Comparison of ENCODE assay signal across 3 cellular contexts in the genomic region with DNA sequence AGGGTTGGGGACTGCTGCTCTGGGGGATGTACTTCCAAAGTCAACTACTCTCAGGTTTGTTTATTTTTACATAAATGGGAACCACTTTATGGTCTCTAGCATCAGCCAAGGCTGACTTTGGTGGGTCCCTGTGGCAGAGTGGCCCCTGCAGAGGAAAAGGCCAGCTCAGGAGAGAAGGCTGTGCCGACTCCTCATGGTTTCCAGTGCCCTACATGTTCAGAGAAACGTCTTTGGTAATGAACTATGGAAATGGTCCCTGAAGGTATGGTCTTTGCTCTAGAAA.
A peak's percentile ranks its signal among the peaks of the same experiment; 100 is the strongest.
TF ChIP-seq lines count a peak whose summit lies in the region.

No MANE protein-coding gene starts in this region.

TF ChIP-seq in GM23338, 12 proteins besides CTCF, POLR2A, EP300 and RAD21 (continues in another document):
- TF ChIP-seq EZH2phosphoT487 (IDR thresholded peaks at IDR 0.05; ENCODE audit: unreplicated experiment) (no peak), ZNF114 (CRISPR knock-in tag; IDR thresholded peaks at IDR 0.05) (no peak), POLR2AphosphoS5 (IDR thresholded peaks at IDR 0.05; ENCODE audit: low read depth) (no peak; the same call in 1 of the 2 replicates), ZNF462 (CRISPR knock-in tag; IDR thresholded peaks at IDR 0.05) (no peak)

TF ChIP-seq in WTC11, 78 proteins besides CTCF, POLR2A, EP300 and RAD21:
- TF ChIP-seq, protein P1, sequence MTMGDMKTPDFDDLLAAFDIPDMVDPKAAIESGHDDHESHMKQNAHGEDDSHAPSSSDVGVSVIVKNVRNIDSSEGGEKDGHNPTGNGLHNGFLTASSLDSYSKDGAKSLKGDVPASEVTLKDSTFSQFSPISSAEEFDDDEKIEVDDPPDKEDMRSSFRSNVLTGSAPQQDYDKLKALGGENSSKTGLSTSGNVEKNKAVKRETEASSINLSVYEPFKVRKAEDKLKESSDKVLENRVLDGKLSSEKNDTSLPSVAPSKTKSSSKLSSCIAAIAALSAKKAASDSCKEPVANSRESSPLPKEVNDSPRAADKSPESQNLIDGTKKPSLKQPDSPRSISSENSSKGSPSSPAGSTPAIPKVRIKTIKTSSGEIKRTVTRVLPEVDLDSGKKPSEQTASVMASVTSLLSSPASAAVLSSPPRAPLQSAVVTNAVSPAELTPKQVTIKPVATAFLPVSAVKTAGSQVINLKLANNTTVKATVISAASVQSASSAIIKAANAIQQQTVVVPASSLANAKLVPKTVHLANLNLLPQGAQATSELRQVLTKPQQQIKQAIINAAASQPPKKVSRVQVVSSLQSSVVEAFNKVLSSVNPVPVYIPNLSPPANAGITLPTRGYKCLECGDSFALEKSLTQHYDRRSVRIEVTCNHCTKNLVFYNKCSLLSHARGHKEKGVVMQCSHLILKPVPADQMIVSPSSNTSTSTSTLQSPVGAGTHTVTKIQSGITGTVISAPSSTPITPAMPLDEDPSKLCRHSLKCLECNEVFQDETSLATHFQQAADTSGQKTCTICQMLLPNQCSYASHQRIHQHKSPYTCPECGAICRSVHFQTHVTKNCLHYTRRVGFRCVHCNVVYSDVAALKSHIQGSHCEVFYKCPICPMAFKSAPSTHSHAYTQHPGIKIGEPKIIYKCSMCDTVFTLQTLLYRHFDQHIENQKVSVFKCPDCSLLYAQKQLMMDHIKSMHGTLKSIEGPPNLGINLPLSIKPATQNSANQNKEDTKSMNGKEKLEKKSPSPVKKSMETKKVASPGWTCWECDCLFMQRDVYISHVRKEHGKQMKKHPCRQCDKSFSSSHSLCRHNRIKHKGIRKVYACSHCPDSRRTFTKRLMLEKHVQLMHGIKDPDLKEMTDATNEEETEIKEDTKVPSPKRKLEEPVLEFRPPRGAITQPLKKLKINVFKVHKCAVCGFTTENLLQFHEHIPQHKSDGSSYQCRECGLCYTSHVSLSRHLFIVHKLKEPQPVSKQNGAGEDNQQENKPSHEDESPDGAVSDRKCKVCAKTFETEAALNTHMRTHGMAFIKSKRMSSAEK (CRISPR knock-in tag; IDR thresholded peaks at IDR 0.05; ENCODE audit: borderline replicate concordance) = no peak
- 0 out of 2 replicates have a peak, but pooled peaks have one; percentile 15 for TF ChIP-seq CREM (CRISPR knock-in tag; IDR thresholded peaks at IDR 0.05)

TF ChIP-seq in liver, 16 proteins besides CTCF, POLR2A, EP300 and RAD21:
- TF ChIP-seq TAF1 (conservative IDR thresholded peaks at IDR 0.05) = no peak
- no peak for TF ChIP-seq RXRA (IDR thresholded peaks at IDR 0.05)
- TF ChIP-seq EGR1 (IDR thresholded peaks at IDR 0.05; ENCODE audit: low read depth in 2 of 2) = no peak
- no peak for TF ChIP-seq MAX (IDR thresholded peaks at IDR 0.05)
- no peak for TF ChIP-seq ATF3 (IDR thresholded peaks at IDR 0.05)
- no peak for TF ChIP-seq HNF4A (conservative IDR thresholded peaks at IDR 0.05)
- TF ChIP-seq JUND (IDR thresholded peaks at IDR 0.05) = no peak
- no peak for TF ChIP-seq FOXA1 (IDR thresholded peaks at IDR 0.05)
- no peak for TF ChIP-seq SP1 (IDR thresholded peaks at IDR 0.05)
- TF ChIP-seq NR2F2 (IDR thresholded peaks at IDR 0.05) = no peak
